Comparison of ENCODE assay signal across 1 cellular context in genomic region chr12:94147991-94148840, GRCh38.
TF ChIP-seq lines count a peak whose summit lies in the region.

Gene PLXNC1 (plus strand): TSS chr12:94148577. CDS start chr12:94148972, 395 bp downstream.

TF ChIP-seq in HepG2, 621 proteins besides CTCF, POLR2A, EP300 and RAD21 (continued from another document and continues in another):
- TF ChIP-seq YEATS4 (CRISPR knock-in tag; IDR thresholded peaks at IDR 0.05; ENCODE audit: borderline replicate concordance) (0 out of 2 replicates have a peak, but pooled peaks have one; percentile 59), ZNF737 (CRISPR knock-in tag; IDR thresholded peaks at IDR 0.05; ENCODE audit: borderline replicate concordance) (no peak), ZNF552 (CRISPR knock-in tag; IDR thresholded peaks at IDR 0.05; ENCODE audit: borderline replicate concordance) (no peak), ZNF503 (CRISPR knock-in tag; IDR thresholded peaks at IDR 0.05) (no peak), ZNF598 (CRISPR knock-in tag; IDR thresholded peaks at IDR 0.05; ENCODE audit: borderline replicate concordance) (no peak), TOPORS (CRISPR knock-in tag; IDR thresholded peaks at IDR 0.05) (no peak), ZNF619 (CRISPR knock-in tag; IDR thresholded peaks at IDR 0.05) (no peak), ADNP (CRISPR knock-in tag; IDR thresholded peaks at IDR 0.05) (no peak), ZNF431 (CRISPR knock-in tag; IDR thresholded peaks at IDR 0.05; ENCODE audit: borderline replicate concordance, low read depth) (no peak), ATF6 (CRISPR knock-in tag; conservative IDR thresholded peaks at IDR 0.05) (no peak), SRY (CRISPR knock-in tag; IDR thresholded peaks at IDR 0.05) (0 out of 2 replicates have a peak, but pooled peaks have one; percentile 41), NR2C2 (CRISPR knock-in tag; IDR thresholded peaks at IDR 0.05; ENCODE audit: borderline replicate concordance) (no peak), KAT7 (CRISPR knock-in tag; IDR thresholded peaks at IDR 0.05; ENCODE audit: borderline replicate concordance) (peak; percentile 49; the same call in 1 of the 2 replicates), MBD4 (IDR thresholded peaks at IDR 0.05; ENCODE audit: borderline replicate concordance, low read length) (no peak), FOXJ3 (CRISPR knock-in tag; IDR thresholded peaks at IDR 0.05; ENCODE audit: borderline replicate concordance) (no peak), TEAD2 (CRISPR knock-in tag; IDR thresholded peaks at IDR 0.05) (no peak), ZFY (CRISPR knock-in tag; IDR thresholded peaks at IDR 0.05) (peak; percentile 49), E2F2 (CRISPR knock-in tag; IDR thresholded peaks at IDR 0.05; ENCODE audit: borderline replicate concordance) (no peak), CSRNP2 (CRISPR knock-in tag; conservative IDR thresholded peaks at IDR 0.05; ENCODE audit: low read depth) (no peak), DBP (CRISPR knock-in tag; IDR thresholded peaks at IDR 0.05; ENCODE audit: not compliant biosample characterization) (no peak), PHF5A (CRISPR knock-in tag; IDR thresholded peaks at IDR 0.05; ENCODE audit: low read depth, unreplicated experiment) (no peak), PHF20 (CRISPR knock-in tag; IDR thresholded peaks at IDR 0.05) (no peak), ZNF749 (CRISPR knock-in tag; IDR thresholded peaks at IDR 0.05; ENCODE audit: borderline replicate concordance) (no peak), ZNF639 (CRISPR knock-in tag; conservative IDR thresholded peaks at IDR 0.05) (no peak), MAFF (IDR thresholded peaks at IDR 0.05; ENCODE audit: low read depth, low read length) (no peak), PRDM15 (CRISPR knock-in tag; IDR thresholded peaks at IDR 0.05) (peak; percentile 94), SETDB1 (CRISPR knock-in tag; IDR thresholded peaks at IDR 0.05; ENCODE audit: borderline replicate concordance) (no peak), RAD51 (IDR thresholded peaks at IDR 0.05; ENCODE audit: borderline replicate concordance) (no peak), ZNF570 (CRISPR knock-in tag; IDR thresholded peaks at IDR 0.05; ENCODE audit: borderline replicate concordance) (no peak), ZBTB42 (CRISPR knock-in tag; IDR thresholded peaks at IDR 0.05) (no peak), MEIS2 (CRISPR knock-in tag; IDR thresholded peaks at IDR 0.05) (peak; percentile 49; the same call in 1 of the 2 replicates), SP1 (IDR thresholded peaks at IDR 0.05) (no peak), SP1 (CRISPR knock-in tag; IDR thresholded peaks at IDR 0.05) (no peak), ZNF710 (CRISPR knock-in tag; IDR thresholded peaks at IDR 0.05; ENCODE audit: borderline replicate concordance) (peak; percentile 26; the same call in 1 of the 2 replicates), YY1 (IDR thresholded peaks at IDR 0.05; ENCODE audit: insufficient read depth, insufficient replicate concordance, low read depth, low read length) (no peak), ZNF260 (CRISPR knock-in tag; IDR thresholded peaks at IDR 0.05; ENCODE audit: borderline replicate concordance, low read depth) (no peak), KLF9 (CRISPR knock-in tag; IDR thresholded peaks at IDR 0.05; ENCODE audit: low read depth) (no peak), ZFX (CRISPR knock-in tag; IDR thresholded peaks at IDR 0.05; ENCODE audit: low read depth) (peak; percentile 44), LBX2 (CRISPR knock-in tag; IDR thresholded peaks at IDR 0.05; ENCODE audit: borderline replicate concordance) (0 out of 2 replicates have a peak, but pooled peaks have one; percentile 39), MXD4 (CRISPR knock-in tag; IDR thresholded peaks at IDR 0.05) (no peak), ZNF34 (CRISPR knock-in tag; IDR thresholded peaks at IDR 0.05; ENCODE audit: borderline replicate concordance) (no peak), PAX8 (CRISPR knock-in tag; IDR thresholded peaks at IDR 0.05; ENCODE audit: borderline replicate concordance) (no peak), NFATC3 (CRISPR knock-in tag; IDR thresholded peaks at IDR 0.05) (no peak), ZSCAN22 (CRISPR knock-in tag; IDR thresholded peaks at IDR 0.05) (no peak), SIN3A (IDR thresholded peaks at IDR 0.05; ENCODE audit: borderline replicate concordance, low read depth, low read length) (0 out of 2 replicates have a peak, but pooled peaks have one; percentile 26), REPIN1 (CRISPR knock-in tag; IDR thresholded peaks at IDR 0.05; ENCODE audit: borderline replicate concordance, low read depth) (no peak), ZSCAN25 (CRISPR knock-in tag; IDR thresholded peaks at IDR 0.05) (peak; percentile 8; the same call in 1 of the 2 replicates), FOXP4 (CRISPR knock-in tag; IDR thresholded peaks at IDR 0.05) (no peak), ZFP90 (CRISPR knock-in tag; IDR thresholded peaks at IDR 0.05; ENCODE audit: borderline replicate concordance) (no peak), NR2F6 (IDR thresholded peaks at IDR 0.05) (no peak), NR2F6 (CRISPR knock-in tag; IDR thresholded peaks at IDR 0.05) (no peak), STAT5B (CRISPR knock-in tag; IDR thresholded peaks at IDR 0.05) (no peak), RFXAP (CRISPR knock-in tag; IDR thresholded peaks at IDR 0.05; ENCODE audit: borderline replicate concordance) (no peak)
